24 cellular contexts compared by ENCODE assay signal in genomic region chr2:53952519-53952918, GRCh38. TPM values are rescaled to one million over a fixed set of nuclear protein-coding genes. Genes with fewer than 3 reads are reported as not detected.
DNase-seq lines count a peak whose midpoint lies in the region; ATAC-seq and TF ChIP-seq lines count a peak whose summit lies in the region.
"Had no signal": no experiment of that assay in that cellular context is flagged by ENCODE, and none has a peak within 500 bp of the region (broad histone marks: within the 10 kb centered on the region; RNA-seq: fewer than 3 reads in every experiment).

No MANE protein-coding gene starts in this region.

- no peaks in the 10 kb centered on the region for H3K9me3 ChIP-seq in osteoblast (ENCODE audit: low read depth, low read length)
- H3K9me3 ChIP-seq: BE2C, Peyer's patch had no signal

- no peaks in the 10 kb centered on the region for H3K9me3 Mint-ChIP-seq in GM23338
- H3K9me3 Mint-ChIP-seq in IgD-negative memory B cell: no peaks in the 10 kb centered on the region
- H3K9me3 Mint-ChIP-seq: CD14-positive monocyte; CD8-positive, alpha-beta memory T cell had no signal

- no peak overlapping the region for H3K27ac ChIP-seq in GM23338 (ENCODE audit: low read depth)
- no peak overlapping the region for H3K27ac ChIP-seq in osteoblast (ENCODE audit: low read depth, low read length)
- H3K27ac ChIP-seq: KMS-11, Peyer's patch, SK-N-MC had no signal

- H3K36me3 ChIP-seq in GM23338 (ENCODE audit: insufficient read depth) (peaks cover 8% of the 10 kb centered on the region; the same call in 1 of the 2 replicates), osteoblast (ENCODE audit: insufficient read depth, low read length) (peaks cover 13% of the 10 kb centered on the region)

- H3K4me3 ChIP-seq in GM23338 (no peak overlapping the region), choroid plexus epithelial cell (ENCODE audit: low read depth, low read length) (no peak overlapping the region), osteoblast (ENCODE audit: insufficient read depth, low read length) (no peak overlapping the region)
- H3K4me3 ChIP-seq: Peyer's patch, SK-N-MC had no signal

- H3K4me1 ChIP-seq in GM23338 (ENCODE audit: insufficient read depth) (peaks cover 13% of the 10 kb centered on the region), osteoblast (ENCODE audit: insufficient read depth, low read length) (peaks cover 4% of the 10 kb centered on the region)
- H3K4me1 ChIP-seq: BE2C, Peyer's patch had no signal

- H3K4me1 Mint-ChIP-seq in GM23338 (peaks cover 15% of the 10 kb centered on the region; the same call in 2 of the 3 replicates), IgD-negative memory B cell (peaks cover 27 to 33% (median 29%) of the 10 kb centered on the region in 3 donors)

- peaks cover 95% of the 10 kb centered on the region for H3K79me2 ChIP-seq in GM23338 (replicated peaks; ENCODE audit: insufficient read depth)
- H3K79me2 ChIP-seq in osteoblast (ENCODE audit: insufficient read depth, low read length): peaks cover 98% of the 10 kb centered on the region

- no peak overlapping the region for H3K4me3 Mint-ChIP-seq in GM23338
- peak overlapping the region in 1 of 4 donors; percentile 39 for H3K4me3 Mint-ChIP-seq in IgD-negative memory B cell
- H3K4me3 Mint-ChIP-seq: CD14-positive monocyte; CD8-positive, alpha-beta memory T cell had no signal

- H3K36me3 Mint-ChIP-seq in GM23338 (ENCODE audit: low read depth) (peaks cover 17% of the 10 kb centered on the region), IgD-negative memory B cell (peaks cover 3% of the 10 kb centered on the region)

- DNase-seq in GM23338 (ENCODE audit: low spot score) (no peak), choroid plexus epithelial cell (ENCODE audit: low read depth) (peak; percentile 25), osteoblast (ENCODE audit: insufficient read length, low spot score, missing footprints) (peak; percentile 46), NCI-H2171 (lab: John Stamatoyannopoulos, UW) (no peak), OCI-M2 (lab: John Stamatoyannopoulos, UW; ENCODE audit: unreplicated experiment) (no peak), left colon (no peak)
- DNase-seq: BE2C; CD8-positive, alpha-beta memory T cell; DMS 273 treated with DMSO at 0.1 percent for 48 hours; DMS79 treated with DMSO at 0.1 percent for 48 hours; GF-D8; NCI-H1048; NCI-H1417; NCI-H1694; NCI-H2029 treated with DMSO at 0.1 percent for 48 hours; NCI-H2227 treated with DMSO at 0.1 percent for 48 hours; NCI-H526 treated with DMSO at 0.1 percent for 48 hours; Peyer's patch; SIG-M5 had no signal

- H3K27ac Mint-ChIP-seq in GM23338: no peak overlapping the region
- peak overlapping the region in 2 of 3 donors; percentile 59 to 86 for H3K27ac Mint-ChIP-seq in IgD-negative memory B cell

- H3K27me3 ChIP-seq in GM23338 (ENCODE audit: insufficient read depth): no peaks in the 10 kb centered on the region
- H3K27me3 ChIP-seq in osteoblast (ENCODE audit: insufficient read depth, low read length): no peaks in the 10 kb centered on the region
- H3K27me3 ChIP-seq: BE2C, Peyer's patch had no signal

- H3F3A ChIP-seq in GM23338 (replicated peaks; ENCODE audit: low read depth): no peaks in the 10 kb centered on the region

- intact Hi-C loops in left colon (cut with DNase I, micrococcal nuclease): no loop called here

- H4K20me1 ChIP-seq in GM23338 (replicated peaks; ENCODE audit: insufficient read depth) (peaks cover 34% of the 10 kb centered on the region), osteoblast (ENCODE audit: insufficient read depth, low read length) (peaks cover 41% of the 10 kb centered on the region)

- TF ChIP-seq CTCF in GM23338 (conservative IDR thresholded peaks at IDR 0.05; ENCODE audit: low read depth in 2 of 2): no peak
- no peak for TF ChIP-seq CTCF in choroid plexus epithelial cell (conservative IDR thresholded peaks at IDR 0.05; ENCODE audit: low read depth, low read length)
- TF ChIP-seq CTCF in osteoblast (IDR thresholded peaks at IDR 0.05; ENCODE audit: extremely low read depth, low read depth, low read length): no peak

- H3K4me2 ChIP-seq in GM23338 (no peak overlapping the region), osteoblast (ENCODE audit: insufficient read depth, low read length) (no peak overlapping the region)
- H3K4me2 ChIP-seq: KMS-11 had no signal

- no peaks in the 10 kb centered on the region for H3K27me3 Mint-ChIP-seq in GM23338 (ENCODE audit: insufficient read depth, low read depth, poor library complexity)
- no peaks in the 10 kb centered on the region for H3K27me3 Mint-ChIP-seq in IgD-negative memory B cell
- H3K27me3 Mint-ChIP-seq: CD8-positive, alpha-beta memory T cell had no signal

- ATAC-seq in GM23338 (peak; percentile 63), GM19452 (IDR thresholded peaks at IDR 0.05; ENCODE audit: unreplicated experiment) (no peak), left colon (no peak)

- H2AFZ ChIP-seq in GM23338: no peak overlapping the region
- no peak overlapping the region for H2AFZ ChIP-seq in osteoblast (ENCODE audit: low read length)

- no peaks in the 10 kb centered on the region for H3K9me2 ChIP-seq in GM23338 (ENCODE audit: insufficient read depth)

TF ChIP-seq in GM23338, 12 proteins besides CTCF, POLR2A, EP300 and RAD21:
- no peak for TF ChIP-seq STAT1 (IDR thresholded peaks at IDR 0.05; ENCODE audit: unreplicated experiment)
- TF ChIP-seq POLR2AphosphoS5 (IDR thresholded peaks at IDR 0.05; ENCODE audit: low read depth): no peak
- TF ChIP-seq, protein P1, sequence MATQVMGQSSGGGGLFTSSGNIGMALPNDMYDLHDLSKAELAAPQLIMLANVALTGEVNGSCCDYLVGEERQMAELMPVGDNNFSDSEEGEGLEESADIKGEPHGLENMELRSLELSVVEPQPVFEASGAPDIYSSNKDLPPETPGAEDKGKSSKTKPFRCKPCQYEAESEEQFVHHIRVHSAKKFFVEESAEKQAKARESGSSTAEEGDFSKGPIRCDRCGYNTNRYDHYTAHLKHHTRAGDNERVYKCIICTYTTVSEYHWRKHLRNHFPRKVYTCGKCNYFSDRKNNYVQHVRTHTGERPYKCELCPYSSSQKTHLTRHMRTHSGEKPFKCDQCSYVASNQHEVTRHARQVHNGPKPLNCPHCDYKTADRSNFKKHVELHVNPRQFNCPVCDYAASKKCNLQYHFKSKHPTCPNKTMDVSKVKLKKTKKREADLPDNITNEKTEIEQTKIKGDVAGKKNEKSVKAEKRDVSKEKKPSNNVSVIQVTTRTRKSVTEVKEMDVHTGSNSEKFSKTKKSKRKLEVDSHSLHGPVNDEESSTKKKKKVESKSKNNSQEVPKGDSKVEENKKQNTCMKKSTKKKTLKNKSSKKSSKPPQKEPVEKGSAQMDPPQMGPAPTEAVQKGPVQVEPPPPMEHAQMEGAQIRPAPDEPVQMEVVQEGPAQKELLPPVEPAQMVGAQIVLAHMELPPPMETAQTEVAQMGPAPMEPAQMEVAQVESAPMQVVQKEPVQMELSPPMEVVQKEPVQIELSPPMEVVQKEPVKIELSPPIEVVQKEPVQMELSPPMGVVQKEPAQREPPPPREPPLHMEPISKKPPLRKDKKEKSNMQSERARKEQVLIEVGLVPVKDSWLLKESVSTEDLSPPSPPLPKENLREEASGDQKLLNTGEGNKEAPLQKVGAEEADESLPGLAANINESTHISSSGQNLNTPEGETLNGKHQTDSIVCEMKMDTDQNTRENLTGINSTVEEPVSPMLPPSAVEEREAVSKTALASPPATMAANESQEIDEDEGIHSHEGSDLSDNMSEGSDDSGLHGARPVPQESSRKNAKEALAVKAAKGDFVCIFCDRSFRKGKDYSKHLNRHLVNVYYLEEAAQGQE (IDR thresholded peaks at IDR 0.05; ENCODE audit: unreplicated experiment): no peak

RNA-seq across cellular contexts. Expression of gene PSME4, which starts 18.3 kb away (rescaled TPM):
- total RNA-seq in GM23338 (2014; rRNA removed; shearing (Covaris generic)): 97.6 and 98.6 TPM in 2 replicates
- polyA plus RNA-seq in GM23338 (2016; fragmentation: Nextera tagmentation; extraction: Ambion mirVana) (38.4 and 44.7 TPM in 2 replicates), IgD-negative memory B cell (6.3 TPM)
- total RNA-seq in osteoblast (58.0 and 61.9 TPM in 2 replicates), left colon (10 to 100 TPM; 35.2 to 50.7 TPM)

Comparison
In these comparisons a context has a peak if more than half of its experiments do, and no peak if none do; other contexts are left out.
1. DNase-seq: peak in choroid plexus epithelial cell (single experiment) and osteoblast (single experiment); none in GM23338 (single experiment), NCI-H2171 (single experiment), OCI-M2 (single experiment) and left colon (0 of 2).